In genomic region chr16:2001456-2002355, GRCh38 we compare ENCODE assay signal across 20 cellular contexts. TPM values are rescaled to one million over a fixed set of nuclear protein-coding genes. Genes with fewer than 3 reads are reported as not detected.
"Had no signal": no experiment of that assay in that cellular context is flagged by ENCODE, and none has a peak within 500 bp of the region (broad histone marks: within the 10 kb centered on the region; RNA-seq: fewer than 3 reads in every experiment).

No MANE protein-coding gene starts in this region.

- H3K27ac Mint-ChIP-seq: memory B cell, naive B cell, nephron had no signal

- H3K4me3 ChIP-seq: dorsolateral prefrontal cortex, lower lobe of right lung, sigmoid colon, skin epidermis, stomach had no signal

- DNase-seq: cortex of kidney; effector CD8-positive, alpha-beta T cell; foreskin melanocyte; head of caudate nucleus; hippocampal formation; lower lobe of right lung; midbrain; naive B cell; sigmoid colon; stimulated activated CD4-positive, alpha-beta T cell treated with anti-CD3 and anti-CD28 coated beads, Interleukin-12 subunit alpha, Interleukin-12 subunit beta, amount 100 ng/mL, for 4 hours; stimulated activated naive CD4-positive, alpha-beta T cell; stomach; trophoblast cell had no signal

- H3K9me3 ChIP-seq: lower lobe of right lung, sigmoid colon, stomach had no signal

- H3K27ac ChIP-seq: dorsolateral prefrontal cortex, lower lobe of right lung, sigmoid colon, skin epidermis, stomach had no signal

- H3K27me3 ChIP-seq: dorsolateral prefrontal cortex, sigmoid colon, stomach had no signal

- H3K36me3 Mint-ChIP-seq: naive B cell had no signal

- ATAC-seq: left lobe of liver, lower lobe of right lung had no signal

- H3K4me3 Mint-ChIP-seq: memory B cell, naive B cell, nephron had no signal

- H3K27me3 Mint-ChIP-seq: memory B cell, naive B cell had no signal

- H3K9me3 Mint-ChIP-seq: memory B cell, naive B cell, nephron had no signal

RNA-seq across cellular contexts. Expression of gene NPW, which starts 17.9 kb away (rescaled TPM):
- total RNA-seq: lower lobe of right lung, osteoblast, sigmoid colon, urinary bladder had no signal

RNA-seq across cellular contexts. Expression of gene NOXO1, which starts 20.4 kb away (rescaled TPM):
- total RNA-seq: sigmoid colon, urinary bladder had no signal
